5 cellular contexts compared by ENCODE assay signal in genomic region chr15:47337106-47337505, GRCh38.
"Had no signal": no experiment of that assay in that cellular context is flagged by ENCODE, and none has a peak within 500 bp of the region (broad histone marks: within the 10 kb centered on the region; RNA-seq: fewer than 3 reads in every experiment).

No MANE protein-coding gene starts in this region.

- H3K4me3 ChIP-seq: K562 had no signal

- H3K27ac ChIP-seq: HL-60 had no signal

- DNase-seq: IMR-90, KBM-7, KG1 had no signal
